In the genomic region with DNA sequence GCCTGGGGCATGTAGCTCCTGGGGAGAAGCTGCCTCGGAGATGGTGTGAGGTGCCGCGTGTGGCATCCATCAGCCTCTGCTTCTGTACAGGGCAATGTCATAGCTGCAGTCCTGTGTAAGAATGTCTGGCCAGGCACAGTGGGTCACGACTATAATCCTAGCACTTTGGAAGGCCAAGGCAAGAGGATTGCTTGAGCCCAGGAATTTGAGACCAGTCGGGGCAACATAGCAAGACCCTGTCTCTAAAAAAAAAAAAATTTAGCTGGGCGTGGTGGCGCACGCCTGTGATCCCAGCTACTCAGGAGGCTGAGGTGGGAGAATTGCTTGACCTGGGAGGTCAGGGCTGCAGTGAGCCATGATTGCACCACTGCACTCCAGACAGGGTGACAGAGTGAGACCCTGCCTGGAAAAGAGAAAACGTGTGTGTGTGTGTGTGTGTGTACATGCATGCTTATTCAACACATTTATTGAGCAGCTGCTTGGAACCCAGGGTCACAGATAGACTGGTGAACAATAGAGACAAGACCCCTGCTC, we compare ENCODE assay signal across 21 cellular contexts. TPM values are rescaled to one million over a fixed set of nuclear protein-coding genes. Genes with fewer than 3 reads are reported as not detected.
A peak's percentile ranks its signal among the peaks of the same experiment; 100 is the strongest.
DNase-seq lines count a peak whose midpoint lies in the region; ATAC-seq, FAIRE-seq and TF ChIP-seq lines count a peak whose summit lies in the region.
"Had no signal": no experiment of that assay in that cellular context is flagged by ENCODE, and none has a peak within 500 bp of the region (broad histone marks: within the 10 kb centered on the region; RNA-seq: fewer than 3 reads in every experiment).

No MANE protein-coding gene starts in this region.

- H2BK5ac ChIP-seq in H9 (ENCODE audit: insufficient read length, low read length) = no peak overlapping the region

- H3K4me3 Mint-ChIP-seq in H9 (no peak overlapping the region), endodermal cell (no peak overlapping the region)
- H3K4me3 Mint-ChIP-seq in stimulated activated effector memory CD8-positive, alpha-beta T cell treated with anti-CD3 and anti-CD28 coated beads, Interleukin-12 subunit alpha, Interleukin-12 subunit beta, amount 100 ng/mL, for 72 hours = no peak overlapping the region

- no peak for TF ChIP-seq CTCF in left ventricle myocardium inferior (IDR thresholded peaks at IDR 0.05; ENCODE audit: borderline replicate concordance)
- no peak for TF ChIP-seq CTCF in heart right ventricle (IDR thresholded peaks at IDR 0.05)
- TF ChIP-seq CTCF in H9 (conservative IDR thresholded peaks at IDR 0.05) = no peak
- TF ChIP-seq CTCF in endodermal cell (conservative IDR thresholded peaks at IDR 0.05) = no peak
- no peak for TF ChIP-seq CTCF in pancreas (IDR thresholded peaks at IDR 0.05)

- H2BK12ac ChIP-seq in H9 (ENCODE audit: insufficient read length, low read depth, low read length) = no peak overlapping the region

- no peak overlapping the region for H2BK120ac ChIP-seq in H9 (ENCODE audit: low read depth, low read length, poor library complexity, severe bottlenecking)

- FAIRE-seq in pancreas (lab: Jason Lieb, UNC) = no peak
- FAIRE-seq: A549, H54 had no signal

- DNase-seq in left ventricle myocardium inferior (no peak), heart right ventricle (no peak), H9 (no peak), endodermal cell (no peak), RPMI8226 (no peak), pancreas (no peak)
- DNase-seq in stimulated activated effector memory CD8-positive, alpha-beta T cell treated with anti-CD3 and anti-CD28 coated beads, Interleukin-12 subunit alpha, Interleukin-12 subunit beta, amount 100 ng/mL, for 72 hours (ENCODE audit: low spot score in 2 of 2) = no peak
- DNase-seq: DMS79 treated with DMSO at 0.1 percent for 48 hours; MG63; NCI-H1048; NCI-H146; NCI-H2081 treated with DMSO at 0.1 percent for 48 hours; NCI-H510A; NCI-H748 treated with DMSO at 0.1 percent for 48 hours; NK-92 treated with Interleukin-12 subunit alpha and Interleukin-12 subunit beta, amount 100 ng/mL, for 24 hours; SHP77 treated with DMSO at 0.1 percent for 48 hours; SK-N-SH had no signal

- H3K18ac ChIP-seq in H9 (ENCODE audit: insufficient read length, low read depth, low read length) = no peak overlapping the region

- intact Hi-C loops in left ventricle myocardium inferior (cut with micrococcal nuclease) = no loop called here
- intact Hi-C loops in heart right ventricle (cut with DNase I) = loop anchor here in 3 of 10 donors (2.0 to 5.0 kb wide), 2 partner anchors 57 kb away; partner anchors contain the start of gene TMEM120B (in 3 of the 3)
- intact Hi-C loops in pancreas (cut with DNase I) = no loop called here

- H2AK5ac ChIP-seq in H9 (ENCODE audit: insufficient read length, low read length) = no peak overlapping the region

- H4K91ac ChIP-seq in H9 (ENCODE audit: insufficient read length, low read depth, low read length) = no peak overlapping the region

- H4K5ac ChIP-seq in H9 (ENCODE audit: insufficient read length, low read depth, low read length) = no peak overlapping the region

- H3K23ac ChIP-seq in H9 (ENCODE audit: insufficient read length, low read depth, low read length) = no peak overlapping the region

- H3K36me3 ChIP-seq in left ventricle myocardium inferior (no peaks in the 10 kb centered on the region), heart right ventricle (peaks cover 0 to 7% (median 0%) of the 10 kb centered on the region in 9 donors), endodermal cell (ENCODE audit: control insufficient read depth, insufficient read depth, low read length) (peaks cover 12% of the 10 kb centered on the region), pancreas (no peaks in the 10 kb centered on the region)
- H3K36me3 ChIP-seq: MG63, Peyer's patch had no signal

- ATAC-seq in heart right ventricle (no peak), GM21423 (IDR thresholded peaks at IDR 0.05; ENCODE audit: unreplicated experiment) (no peak), pancreas (no peak)
- no peak for ATAC-seq in stimulated activated effector memory CD8-positive, alpha-beta T cell treated with anti-CD3 and anti-CD28 coated beads, Interleukin-12 subunit alpha, Interleukin-12 subunit beta, amount 100 ng/mL, for 72 hours
- ATAC-seq: A549 had no signal

- no peak overlapping the region for H3K4me2 ChIP-seq in H9 (ENCODE audit: insufficient read depth, insufficient read length, low read length)
- H3K4me2 ChIP-seq: A549, SK-N-SH had no signal

- no peak overlapping the region for H3K4ac ChIP-seq in H9 (ENCODE audit: low read depth, low read length)

- H3K9ac ChIP-seq in H9 (ENCODE audit: extremely low read depth, insufficient read length, low read length) (no peak overlapping the region), endodermal cell (ENCODE audit: extremely low read depth, low read length, poor library complexity, severe bottlenecking) (no peak overlapping the region)
- H3K9ac ChIP-seq: SK-N-SH had no signal

- H3K79me1 ChIP-seq in H9 (ENCODE audit: insufficient read depth, low read depth, low read length, poor library complexity, severe bottlenecking) = no peaks in the 10 kb centered on the region

- H3K27ac ChIP-seq in left ventricle myocardium inferior (replicated peaks) (peak overlapping the region; percentile 84), heart right ventricle (peak overlapping the region in 5 of 10 donors; percentile 12 to 74 (median 49)), H9 (ENCODE audit: insufficient read length, low read depth, low read length) (no peak overlapping the region), endodermal cell (ENCODE audit: low read depth, low read length) (no peak overlapping the region), pancreas (no peak overlapping the region)

- H3K27me3 Mint-ChIP-seq in H9 (ENCODE audit: low read depth) (no peaks in the 10 kb centered on the region; the same call in 1 of the 2 replicates), endodermal cell (ENCODE audit: insufficient read depth) (no peaks in the 10 kb centered on the region)

- H4K8ac ChIP-seq in H9 (replicated peaks; ENCODE audit: insufficient read length, low read depth, low read length) = no peak overlapping the region

- no peak overlapping the region for H3K14ac ChIP-seq in H9 (ENCODE audit: insufficient read depth, low read length)

- peaks cover 85% of the 10 kb centered on the region for H3K4me1 ChIP-seq in left ventricle myocardium inferior
- peaks cover 13 to 66% (median 38%) of the 10 kb centered on the region in 9 donors for H3K4me1 ChIP-seq in heart right ventricle
- H3K4me1 ChIP-seq in H9 (ENCODE audit: insufficient read depth, low read length) = no peaks in the 10 kb centered on the region
- H3K4me1 ChIP-seq in endodermal cell (ENCODE audit: control insufficient read depth, insufficient read depth, low read length) = no peaks in the 10 kb centered on the region
- no peaks in the 10 kb centered on the region for H3K4me1 ChIP-seq in pancreas

- no peak overlapping the region for H3K4me3 ChIP-seq in left ventricle myocardium inferior
- no peak overlapping the region for H3K4me3 ChIP-seq in heart right ventricle
- no peak overlapping the region for H3K4me3 ChIP-seq in endodermal cell (ENCODE audit: low read length)
- no peak overlapping the region for H3K4me3 ChIP-seq in pancreas
- H3K4me3 ChIP-seq: A549, MG63, Peyer's patch had no signal

- H3K36me3 Mint-ChIP-seq in H9 (ENCODE audit: insufficient read depth in 1 of 3, low read depth in 3 of 3) (peaks cover 0 to 15% (median 0%) of the 10 kb centered on the region in 3 experiments; a peak in 2 of 7 replicates), endodermal cell (ENCODE audit: low read depth) (peaks cover 8% of the 10 kb centered on the region)
- H3K36me3 Mint-ChIP-seq in stimulated activated effector memory CD8-positive, alpha-beta T cell treated with anti-CD3 and anti-CD28 coated beads, Interleukin-12 subunit alpha, Interleukin-12 subunit beta, amount 100 ng/mL, for 72 hours = peaks cover 10% of the 10 kb centered on the region

- no peak overlapping the region for H3K56ac ChIP-seq in H9 (ENCODE audit: insufficient read length, low read depth, low read length)

- no peak overlapping the region for H2AFZ ChIP-seq in H9 (ENCODE audit: low read length)

- no peaks in the 10 kb centered on the region for H3K9me3 ChIP-seq in left ventricle myocardium inferior (replicated peaks)
- H3K9me3 ChIP-seq in heart right ventricle = no peaks in the 10 kb centered on the region
- H3K9me3 ChIP-seq in H9 (ENCODE audit: control insufficient read depth, low read depth, low read length) = no peaks in the 10 kb centered on the region
- no peaks in the 10 kb centered on the region for H3K9me3 ChIP-seq in endodermal cell (ENCODE audit: control insufficient read depth, low read length)
- H3K9me3 ChIP-seq in pancreas = no peaks in the 10 kb centered on the region
- H3K9me3 ChIP-seq: A549, MG63, Peyer's patch, SK-N-SH had no signal

- no peaks in the 10 kb centered on the region for H3K79me2 ChIP-seq in H9 (ENCODE audit: insufficient read depth, low read length)

- H3K9me3 Mint-ChIP-seq in H9 = no peaks in the 10 kb centered on the region
- H3K9me3 Mint-ChIP-seq in endodermal cell = no peaks in the 10 kb centered on the region
- H3K9me3 Mint-ChIP-seq in stimulated activated effector memory CD8-positive, alpha-beta T cell treated with anti-CD3 and anti-CD28 coated beads, Interleukin-12 subunit alpha, Interleukin-12 subunit beta, amount 100 ng/mL, for 72 hours = no peaks in the 10 kb centered on the region

- peaks cover 10 to 21% of the 10 kb centered on the region in 2 experiments for H3K4me1 Mint-ChIP-seq in H9
- peaks cover 4% of the 10 kb centered on the region for H3K4me1 Mint-ChIP-seq in endodermal cell
- peaks cover 9% of the 10 kb centered on the region for H3K4me1 Mint-ChIP-seq in stimulated activated effector memory CD8-positive, alpha-beta T cell treated with anti-CD3 and anti-CD28 coated beads, Interleukin-12 subunit alpha, Interleukin-12 subunit beta, amount 100 ng/mL, for 72 hours

- WGBS in heart right ventricle, 2 donors = 90 to 92% methylated on average over 9 of the region's 9 CpGs
- WGBS in H9 (ENCODE audit: extremely low coverage, insufficient read length, low lambda C conversion rate) = no CpG with 5 or more reads among the region's 9 CpGs
- WGBS in endodermal cell (ENCODE audit: insufficient coverage in 1 of 2, insufficient read length in 1 of 2), 2 experiments = 80 to 91% methylated on average over 3 to 9 of the region's 9 CpGs
- 87 to 91% methylated on average over 9 of the region's 9 CpGs for WGBS in pancreas, 2 donors

- H2BK20ac ChIP-seq in H9 (ENCODE audit: low read depth, low read length, poor library complexity, severe bottlenecking) = no peak overlapping the region

- H3T11ph ChIP-seq in H9 (ENCODE audit: low read length) = no peak overlapping the region

- H3K27me3 ChIP-seq in left ventricle myocardium inferior (ENCODE audit: low read depth) (no peaks in the 10 kb centered on the region), heart right ventricle (no peaks in the 10 kb centered on the region), H9 (ENCODE audit: insufficient read depth, low read length) (no peaks in the 10 kb centered on the region), endodermal cell (ENCODE audit: control insufficient read depth, insufficient read depth, low read length, poor library complexity, severe bottlenecking) (no peaks in the 10 kb centered on the region), pancreas (no peaks in the 10 kb centered on the region)
- H3K27me3 ChIP-seq: MG63, Peyer's patch had no signal

- H2BK15ac ChIP-seq in H9 (ENCODE audit: low read depth, low read length) = no peak overlapping the region

- H3K23me2 ChIP-seq in H9 (ENCODE audit: insufficient read length, low read depth, low read length, poor library complexity, severe bottlenecking) = no peaks in the 10 kb centered on the region

- H3K27ac Mint-ChIP-seq in H9 (peak overlapping the region in 2 of 3 experiments; percentile 64 to 83; a peak in 4 of 7 replicates), endodermal cell (peak overlapping the region; percentile 71)
- H3K27ac Mint-ChIP-seq in stimulated activated effector memory CD8-positive, alpha-beta T cell treated with anti-CD3 and anti-CD28 coated beads, Interleukin-12 subunit alpha, Interleukin-12 subunit beta, amount 100 ng/mL, for 72 hours = peak overlapping the region; percentile 54

- H4K20me1 ChIP-seq in H9 (ENCODE audit: control insufficient read depth, insufficient read depth, insufficient read length) = peaks cover 3% of the 10 kb centered on the region

RNA-seq across cellular contexts. Expression of gene RHOF, which starts 24.1 kb away (rescaled TPM):
- 44.3 TPM for total RNA-seq in left ventricle myocardium inferior
- total RNA-seq in heart right ventricle = 10 to 100 TPM; 19.8 to 45.6 (median 27.2) TPM
- polyA plus RNA-seq in heart right ventricle = 10 to 100 TPM; 16.5 to 16.6 TPM
- total RNA-seq in H9 (2021) = 29.1 and 29.3 TPM in 2 replicates
- total RNA-seq in endodermal cell = 10 to 100 TPM; 31.0 to 35.6 TPM
- 24.1 TPM for polyA plus RNA-seq in endodermal cell (2013, experiment 1 of 2)
- polyA plus RNA-seq in endodermal cell (2013, experiment 2 of 2) = 19.1 TPM
- total RNA-seq in pancreas = 10 to 100 TPM in 1 of 6 donors, 1 to 10 TPM in 5; 3.6 to 12.6 (median 4.9) TPM
- 1 to 10 TPM; 2.8 to 5.6 TPM for polyA plus RNA-seq in pancreas

RNA-seq across cellular contexts. Expression of gene SETD1B, which starts 34.4 kb away (rescaled TPM):
- total RNA-seq in left ventricle myocardium inferior (7.9 TPM), heart right ventricle (10 to 100 TPM; 10.3 to 14.8 (median 11.2) TPM), H9 (2021) (38.2 and 40.4 TPM in 2 replicates), endodermal cell (10 to 100 TPM; 30.7 to 32.6 TPM), pancreas (10 to 100 TPM; 10.5 to 16.3 (median 12.2) TPM)
- polyA plus RNA-seq in heart right ventricle (10 to 100 TPM in 1 of 2 donors, 1 to 10 TPM in 1; 2.8 to 11.9 TPM), pancreas (10 to 100 TPM in 1 of 2 donors, 1 to 10 TPM in 1; 9.2 to 18.5 TPM)
- polyA plus RNA-seq in endodermal cell (2013, experiment 1 of 2) = 10.6 TPM
- polyA plus RNA-seq in endodermal cell (2013, experiment 2 of 2) = 10.3 TPM

RNA-seq across cellular contexts. Expression of gene TMEM120B, which starts 56.8 kb away (rescaled TPM):
- total RNA-seq in left ventricle myocardium inferior = 9.2 TPM
- total RNA-seq in heart right ventricle = 10 to 100 TPM in 2 of 10 donors, 1 to 10 TPM in 8; 5.3 to 12.3 (median 7.3) TPM
- polyA plus RNA-seq in heart right ventricle = 10 to 100 TPM in 1 of 2 donors, 1 to 10 TPM in 1; 7.7 to 12.7 TPM
- total RNA-seq in H9 (2021) = 21.9 and 25.8 TPM in 2 replicates
- total RNA-seq in endodermal cell = 10 to 100 TPM; 21.8 to 25.3 TPM
- 11.6 TPM for polyA plus RNA-seq in endodermal cell (2013, experiment 1 of 2)
- 8.8 TPM for polyA plus RNA-seq in endodermal cell (2013, experiment 2 of 2)
- 10 to 100 TPM in 3 of 6 donors, 1 to 10 TPM in 3; 8.2 to 13.0 (median 10.0) TPM for total RNA-seq in pancreas
- 10 to 100 TPM; 11.6 to 19.8 TPM for polyA plus RNA-seq in pancreas
